In genomic region chr3:11915621-11916417, GRCh38 we compare ENCODE assay signal across 17 cellular contexts.
"Had no signal": no experiment of that assay in that cellular context is flagged by ENCODE, and none has a peak within 500 bp of the region (broad histone marks: within the 10 kb centered on the region; RNA-seq: fewer than 3 reads in every experiment).

No MANE protein-coding gene starts in this region.

- H3K9me3 Mint-ChIP-seq: activated naive CD8-positive, alpha-beta T cell treated with anti-CD3 and anti-CD28 coated beads for 36 hours; activated T-cell treated with anti-CD3 and anti-CD28 coated beads, Interleukin-2, amount 50 U/mL, for 4 hours; stimulated activated naive CD8-positive, alpha-beta T cell treated with anti-CD3 and anti-CD28 coated beads, Interleukin-15, Interleukin-2, amounts not matched to agents 100 ng/mL and 50 ng/mL, for 24 hours; T-cell had no signal

- H3K4me1 ChIP-seq: breast epithelium, esophagus squamous epithelium, uterus had no signal

- H3K27ac ChIP-seq: breast epithelium, dorsolateral prefrontal cortex, esophagus squamous epithelium, ovary, uterus, VCaP had no signal

- DNase-seq: activated CD4-positive, alpha-beta T cell treated with anti-CD3 and anti-CD28 coated beads for 4 hours; activated gamma-delta T cell treated with Interleukin-2 at 50 U/mL for 16 hours; activated naive CD8-positive, alpha-beta T cell treated with anti-CD3 and anti-CD28 coated beads for 36 hours; activated T-cell treated with anti-CD3 and anti-CD28 coated beads, Interleukin-2, amount 50 U/mL, for 4 hours; esophagus squamous epithelium; foreskin fibroblast; left colon; mammary epithelial cell; ovary; stimulated activated CD4-positive, alpha-beta T cell treated with anti-CD3 and anti-CD28 coated beads, Interleukin-4, amount 100 ng/mL, for 1 hour; T-cell; uterus had no signal

- H3K9me3 ChIP-seq: breast epithelium, esophagus squamous epithelium, ovary, uterus had no signal

- H3K27ac Mint-ChIP-seq: activated naive CD8-positive, alpha-beta T cell treated with anti-CD3 and anti-CD28 coated beads for 36 hours; nephron; stimulated activated naive CD8-positive, alpha-beta T cell treated with anti-CD3 and anti-CD28 coated beads, Interleukin-15, Interleukin-2, amounts not matched to agents 100 ng/mL and 50 ng/mL, for 24 hours; T-cell had no signal

- H3K4me3 ChIP-seq: breast epithelium, dorsolateral prefrontal cortex, esophagus squamous epithelium, ovary, uterus had no signal

- H3K4me3 Mint-ChIP-seq: activated naive CD8-positive, alpha-beta T cell treated with anti-CD3 and anti-CD28 coated beads for 36 hours; activated T-cell treated with anti-CD3 and anti-CD28 coated beads, Interleukin-2, amount 50 U/mL, for 4 hours; nephron; stimulated activated naive CD8-positive, alpha-beta T cell treated with anti-CD3 and anti-CD28 coated beads, Interleukin-15, Interleukin-2, amounts not matched to agents 100 ng/mL and 50 ng/mL, for 24 hours; T-cell had no signal

- H3K27me3 Mint-ChIP-seq: activated naive CD8-positive, alpha-beta T cell treated with anti-CD3 and anti-CD28 coated beads for 36 hours; stimulated activated naive CD8-positive, alpha-beta T cell treated with anti-CD3 and anti-CD28 coated beads, Interleukin-15, Interleukin-2, amounts not matched to agents 100 ng/mL and 50 ng/mL, for 24 hours; T-cell had no signal

- ATAC-seq: activated T-cell treated with anti-CD3 and anti-CD28 coated beads, Interleukin-2, amount 50 U/mL, for 4 hours; left colon; T-cell had no signal

- H3K4me1 Mint-ChIP-seq: activated naive CD8-positive, alpha-beta T cell treated with anti-CD3 and anti-CD28 coated beads for 36 hours; T-cell had no signal

- H3K36me3 Mint-ChIP-seq: activated naive CD8-positive, alpha-beta T cell treated with anti-CD3 and anti-CD28 coated beads for 36 hours; T-cell had no signal

- H3K27me3 ChIP-seq: esophagus squamous epithelium, ovary, uterus had no signal

- H3K36me3 ChIP-seq: breast epithelium, esophagus squamous epithelium, ovary, uterus had no signal
